ENCODE assay signal across 24 cellular contexts in the genomic region with DNA sequence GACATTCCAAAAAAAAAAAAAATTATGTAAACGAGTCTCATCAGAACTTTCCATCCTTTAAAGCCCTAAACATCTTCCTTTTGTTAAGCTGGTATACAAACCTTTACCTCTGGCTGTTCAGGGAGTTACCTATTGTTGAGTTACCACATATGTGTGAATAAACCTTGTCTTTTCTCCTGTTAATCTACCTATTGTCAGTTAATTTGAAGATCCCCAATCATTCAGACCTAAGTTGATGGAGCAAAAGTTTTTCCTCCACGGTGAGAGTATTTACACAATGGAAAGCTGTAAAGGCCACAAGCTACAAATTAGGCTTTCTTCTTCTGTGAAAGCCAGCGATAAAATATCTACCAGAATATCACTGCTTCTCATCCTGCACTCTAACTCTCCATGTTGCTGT.
"Had no signal": no experiment of that assay in that cellular context is flagged by ENCODE, and none has a peak within 500 bp of the region (broad histone marks: within the 10 kb centered on the region; RNA-seq: fewer than 3 reads in every experiment).

No MANE protein-coding gene starts in this region.

- H3K4me1 Mint-ChIP-seq: activated CD4-positive, alpha-beta T cell treated with anti-CD3 and anti-CD28 coated beads for 36 hours; activated naive CD4-positive, alpha-beta T cell treated with anti-CD3 and anti-CD28 coated beads, Interleukin-2, amount 10 ng/mL, durations not matched to agents 7 days and 5 days; activated naive CD8-positive, alpha-beta T cell treated with anti-CD3 and anti-CD28 coated beads for 36 hours; T-cell had no signal

- DNase-seq: activated CD4-positive, alpha-beta T cell treated with anti-CD3 and anti-CD28 coated beads for 36 hours; activated CD4-positive, alpha-beta T cell treated with anti-CD3 and anti-CD28 coated beads, Interleukin-2, amount 50 U/mL, for 1 hour; activated CD8-positive, alpha-beta memory T cell treated with anti-CD3 and anti-CD28 coated beads, Interleukin-2, amount 50 U/mL, for 4 hours; activated CD8-positive, alpha-beta T cell treated with anti-CD3 and anti-CD28 coated beads for 36 hours; activated gamma-delta T cell treated with Interleukin-2 at 50 U/mL for 16 hours; activated naive CD4-positive, alpha-beta T cell treated with anti-CD3 and anti-CD28 coated beads, Interleukin-2, amount 10 ng/mL, durations not matched to agents 7 days and 5 days; activated naive CD8-positive, alpha-beta T cell treated with anti-CD3 and anti-CD28 coated beads for 36 hours; activated T-cell treated with anti-CD3 and anti-CD28 coated beads, Interleukin-2, amount 50 U/mL, for 72 hours; cerebellar nuclear complex; Kasumi-1; NCI-H1930; NCI-H2171; NCI-H2227 treated with DMSO at 0.1 percent for 48 hours; NCI-H510A; NCI-H82; OCI-M1; RPMI8226; T-cell; T-helper 2 cell had no signal

- H3K9me3 Mint-ChIP-seq: activated CD8-positive, alpha-beta T cell treated with anti-CD3 and anti-CD28 coated beads for 36 hours; activated naive CD4-positive, alpha-beta T cell treated with anti-CD3 and anti-CD28 coated beads, Interleukin-2, amount 10 ng/mL, durations not matched to agents 7 days and 5 days; activated naive CD8-positive, alpha-beta T cell treated with anti-CD3 and anti-CD28 coated beads for 36 hours; activated T-helper 2 cell treated with anti-CD3 and anti-CD28 coated beads, Interferon-gamma antibody, Interleukin-2, Interleukin-4, amounts not matched to agents 10 μg/mL and 5 μg/mL and 100 μg/mL, durations not matched to agents 14 hours and 24 hours and 36 hours had no signal

- H3K4me3 ChIP-seq: SK-N-MC had no signal

- H3K27ac Mint-ChIP-seq: activated CD4-positive, alpha-beta T cell treated with anti-CD3 and anti-CD28 coated beads for 36 hours; activated CD8-positive, alpha-beta T cell treated with anti-CD3 and anti-CD28 coated beads for 36 hours; activated naive CD4-positive, alpha-beta T cell treated with anti-CD3 and anti-CD28 coated beads, Interleukin-2, amount 10 ng/mL, durations not matched to agents 7 days and 5 days; activated naive CD8-positive, alpha-beta T cell treated with anti-CD3 and anti-CD28 coated beads for 36 hours; activated T-cell treated with anti-CD3 and anti-CD28 coated beads, Interleukin-2, amount 50 U/mL, for 72 hours; activated T-helper 2 cell treated with anti-CD3 and anti-CD28 coated beads, Interferon-gamma antibody, Interleukin-2, Interleukin-4, amounts not matched to agents 10 μg/mL and 5 μg/mL and 100 μg/mL, durations not matched to agents 14 hours and 24 hours and 36 hours; T-cell had no signal

- H3K36me3 Mint-ChIP-seq: activated naive CD4-positive, alpha-beta T cell treated with anti-CD3 and anti-CD28 coated beads, Interleukin-2, amount 10 ng/mL, durations not matched to agents 7 days and 5 days; activated naive CD8-positive, alpha-beta T cell treated with anti-CD3 and anti-CD28 coated beads for 36 hours had no signal

- H3K4me3 Mint-ChIP-seq: activated CD4-positive, alpha-beta T cell treated with anti-CD3 and anti-CD28 coated beads for 36 hours; activated CD8-positive, alpha-beta T cell treated with anti-CD3 and anti-CD28 coated beads for 36 hours; activated naive CD4-positive, alpha-beta T cell treated with anti-CD3 and anti-CD28 coated beads, Interleukin-2, amount 10 ng/mL, durations not matched to agents 7 days and 5 days; activated naive CD8-positive, alpha-beta T cell treated with anti-CD3 and anti-CD28 coated beads for 36 hours; activated T-cell treated with anti-CD3 and anti-CD28 coated beads, Interleukin-2, amount 50 U/mL, for 72 hours; T-cell had no signal

- H3K27me3 Mint-ChIP-seq: activated CD8-positive, alpha-beta T cell treated with anti-CD3 and anti-CD28 coated beads for 36 hours; activated naive CD8-positive, alpha-beta T cell treated with anti-CD3 and anti-CD28 coated beads for 36 hours had no signal

- H3K27ac ChIP-seq: SK-N-MC, VCaP had no signal

- ATAC-seq: activated CD4-positive, alpha-beta T cell treated with anti-CD3 and anti-CD28 coated beads for 36 hours; activated CD8-positive, alpha-beta T cell treated with anti-CD3 and anti-CD28 coated beads for 36 hours; activated T-cell treated with anti-CD3 and anti-CD28 coated beads, Interleukin-2, amount 50 U/mL, for 72 hours; Panc1; Right ventricle myocardium inferior; T-cell had no signal
